ENCODE assay signal across 19 cellular contexts in genomic region chr16:9054460-9054859, GRCh38. TPM values are rescaled to one million over a fixed set of nuclear protein-coding genes. Genes with fewer than 3 reads are reported as not detected.
A peak's percentile ranks its signal among the peaks of the same experiment; 100 is the strongest.
DNase-seq lines count a peak whose midpoint lies in the region; ATAC-seq and TF ChIP-seq lines count a peak whose summit lies in the region.
"Had no signal": no experiment of that assay in that cellular context is flagged by ENCODE, and none has a peak within 500 bp of the region (broad histone marks: within the 10 kb centered on the region; RNA-seq: fewer than 3 reads in every experiment).

No MANE protein-coding gene starts in this region.

- H3K4me3 ChIP-seq in heart right ventricle, result no peak overlapping the region
- peak overlapping the region; percentile 12 for H3K4me3 ChIP-seq in adipocyte (ENCODE audit: low read length)
- no peak overlapping the region for H3K4me3 ChIP-seq in smooth muscle cell
- H3K4me3 ChIP-seq: GM23338, Peyer's patch, SJCRH30 had no signal

- peak overlapping the region in 7 of 10 donors; percentile 3 to 61 (median 49) for H3K27ac ChIP-seq in heart right ventricle
- peak overlapping the region; percentile 60 for H3K27ac ChIP-seq in smooth muscle cell (ENCODE audit: low read depth)
- H3K27ac ChIP-seq: C4-2B, Peyer's patch, SJCRH30 had no signal

- 42 to 62% methylated on average over 4 of the region's 4 CpGs for WGBS in heart right ventricle, 2 donors
- 61% methylated on average over 4 of the region's 4 CpGs for WGBS in smooth muscle cell (ENCODE audit: low lambda C conversion rate)

- no peak for DNase-seq in heart right ventricle
- DNase-seq in cardiac septum (ENCODE audit: low spot score), result no peak
- no peak for DNase-seq in adipocyte (ENCODE audit: low read depth)
- DNase-seq in left ventricle myocardium superior, result no peak
- DNase-seq in smooth muscle cell (lab: John Stamatoyannopoulos, UW; ENCODE audit: unreplicated experiment), result no peak
- DNase-seq in putamen (ENCODE audit: low spot score), result no peak
- DNase-seq: COR-L47, DMS53, KBM-7, NCI-H1092 treated with DMSO at 0.1 percent for 48 hours, NCI-H187 treated with DMSO at 0.1 percent for 48 hours, NCI-H2171, NCI-H774, Peyer's patch, SJCRH30 had no signal

- H3K27me3 ChIP-seq in heart right ventricle (peaks cover 0 to 8% (median 0%) of the 10 kb centered on the region in 7 donors), adipocyte (replicated peaks; ENCODE audit: control insufficient read depth, insufficient read depth, low read length) (no peaks in the 10 kb centered on the region), smooth muscle cell (ENCODE audit: low read depth) (no peaks in the 10 kb centered on the region)
- H3K27me3 ChIP-seq: Peyer's patch, SJCRH30 had no signal

- peaks cover 8% of the 10 kb centered on the region for H3F3A ChIP-seq in smooth muscle cell (ENCODE audit: low read depth)

- ATAC-seq in heart right ventricle (peak in 5 of 8 donors; percentile 54 to 77 (median 65)), left ventricle myocardium superior (peak; percentile 70), GM21737 (IDR thresholded peaks at IDR 0.05; ENCODE audit: unreplicated experiment) (no peak), GM21367 (IDR thresholded peaks at IDR 0.05; ENCODE audit: unreplicated experiment) (no peak)
- ATAC-seq: GM23338 had no signal

- H3K9me3 ChIP-seq in heart right ventricle (no peaks in the 10 kb centered on the region), adipocyte (ENCODE audit: control insufficient read depth, low read length) (no peaks in the 10 kb centered on the region), smooth muscle cell (replicated peaks; ENCODE audit: low read depth) (no peaks in the 10 kb centered on the region)
- H3K9me3 ChIP-seq: Peyer's patch, SJCRH30 had no signal

- no peaks in the 10 kb centered on the region for H3K79me2 ChIP-seq in smooth muscle cell (ENCODE audit: low read depth)

- H3K9ac ChIP-seq in adipocyte (ENCODE audit: low read length) (no peak overlapping the region), smooth muscle cell (ENCODE audit: low read depth) (no peak overlapping the region)

- H4K20me1 ChIP-seq in smooth muscle cell (ENCODE audit: low read depth), result no peaks in the 10 kb centered on the region

- no peak for TF ChIP-seq CTCF in heart right ventricle (IDR thresholded peaks at IDR 0.05)
- TF ChIP-seq CTCF in smooth muscle cell (IDR thresholded peaks at IDR 0.05; ENCODE audit: borderline replicate concordance, insufficient read depth, poor library complexity, severe bottlenecking), result no peak

- H3K4me2 ChIP-seq in smooth muscle cell, result no peak overlapping the region
- H3K4me2 ChIP-seq: GM23338 had no signal

- intact Hi-C loops in heart right ventricle (cut with DNase I), result no loop called here
- intact Hi-C loops in cardiac septum (cut with DNase I), result no loop called here
- intact Hi-C loops in left ventricle myocardium superior (cut with micrococcal nuclease), result no loop called here

- H3K4me1 ChIP-seq in heart right ventricle (peaks cover 0 to 21% (median 6%) of the 10 kb centered on the region in 9 donors), adipocyte (ENCODE audit: control insufficient read depth, insufficient read depth, low read length) (peaks cover 12% of the 10 kb centered on the region), smooth muscle cell (ENCODE audit: low read depth) (no peaks in the 10 kb centered on the region)
- H3K4me1 ChIP-seq: Peyer's patch had no signal

- H2AFZ ChIP-seq in smooth muscle cell (ENCODE audit: low read depth), result no peak overlapping the region
- H2AFZ ChIP-seq: GM23338 had no signal

- H3K36me3 ChIP-seq in heart right ventricle, result no peaks in the 10 kb centered on the region
- no peaks in the 10 kb centered on the region for H3K36me3 ChIP-seq in adipocyte (ENCODE audit: control insufficient read depth, insufficient read depth, low read length, severe bottlenecking)
- H3K36me3 ChIP-seq in smooth muscle cell (ENCODE audit: low read depth), result no peaks in the 10 kb centered on the region
- H3K36me3 ChIP-seq: Peyer's patch, SJCRH30 had no signal

RNA-seq across cellular contexts. Expression of gene HAPSTR1, which starts 37.0 kb away (rescaled TPM):
- total RNA-seq in heart right ventricle (10 to 100 TPM; 57.2 to 74.7 (median 64.1) TPM), cardiac septum (59.6 TPM), left ventricle myocardium superior (53.0 TPM), smooth muscle cell (77.5 and 86.7 TPM in 2 replicates)
- polyA plus RNA-seq in heart right ventricle (10 to 100 TPM; 10.2 to 11.7 TPM), smooth muscle cell (26.7 and 29.1 TPM in 2 replicates)

Comparison
In these comparisons a context has a peak if more than half of its experiments do, and no peak if none do; other contexts are left out.
1. ATAC-seq: peak in heart right ventricle (5 of 8) and left ventricle myocardium superior (single experiment); none in GM21737 (single experiment) and GM21367 (single experiment).